8 cellular contexts compared by ENCODE assay signal in genomic region chr3:138594935-138595259, GRCh38. TPM values are rescaled to one million over a fixed set of nuclear protein-coding genes. Genes with fewer than 3 reads are reported as not detected.
DNase-seq lines count a peak whose midpoint lies in the region; ATAC-seq lines count a peak whose summit lies in the region.

No MANE protein-coding gene starts in this region.

- H3K4me2 ChIP-seq in mesenchymal stem cell (ENCODE audit: low read length, poor library complexity, severe bottlenecking) = no peak overlapping the region

- peak overlapping the region; percentile 24 for H4K8ac ChIP-seq in mesenchymal stem cell (ENCODE audit: low read length)

- no peaks in the 10 kb centered on the region for H3K9me3 Mint-ChIP-seq in stimulated activated naive CD8-positive, alpha-beta T cell treated with anti-CD3 and anti-CD28 coated beads, Interleukin-15, Interleukin-2, amounts not matched to agents 100 ng/mL and 50 ng/mL, for 24 hours
- H3K9me3 Mint-ChIP-seq in activated T-helper 2 cell treated with anti-CD3 and anti-CD28 coated beads, Interferon-gamma antibody, Interleukin-2, Interleukin-4, amounts not matched to agents 10 μg/mL and 5 μg/mL and 100 μg/mL, durations not matched to agents 14 hours and 24 hours and 36 hours = peaks cover 7% of the 10 kb centered on the region

- H3K27ac Mint-ChIP-seq in stimulated activated naive CD8-positive, alpha-beta T cell treated with anti-CD3 and anti-CD28 coated beads, Interleukin-15, Interleukin-2, amounts not matched to agents 100 ng/mL and 50 ng/mL, for 24 hours = no peak overlapping the region
- peak overlapping the region; percentile 99 for H3K27ac Mint-ChIP-seq in activated T-helper 2 cell treated with anti-CD3 and anti-CD28 coated beads, Interferon-gamma antibody, Interleukin-2, Interleukin-4, amounts not matched to agents 10 μg/mL and 5 μg/mL and 100 μg/mL, durations not matched to agents 14 hours and 24 hours and 36 hours

- no peak overlapping the region for H2BK12ac ChIP-seq in mesenchymal stem cell (ENCODE audit: low read length in 2 of 2)

- H3K18ac ChIP-seq in mesenchymal stem cell (ENCODE audit: low read depth in 1 of 2, low read length in 2 of 2) = peak overlapping the region in 1 of 2 experiments; percentile 34

- H3K4me1 Mint-ChIP-seq in stimulated activated naive CD8-positive, alpha-beta T cell treated with anti-CD3 and anti-CD28 coated beads, Interleukin-15, Interleukin-2, amounts not matched to agents 100 ng/mL and 50 ng/mL, for 24 hours (ENCODE audit: low read depth) = peaks cover 11% of the 10 kb centered on the region
- peaks cover 9% of the 10 kb centered on the region for H3K4me1 Mint-ChIP-seq in activated T-helper 2 cell treated with anti-CD3 and anti-CD28 coated beads, Interferon-gamma antibody, Interleukin-2, Interleukin-4, amounts not matched to agents 10 μg/mL and 5 μg/mL and 100 μg/mL, durations not matched to agents 14 hours and 24 hours and 36 hours (ENCODE audit: low read depth)

- no peak for DNase-seq in stimulated activated naive CD8-positive, alpha-beta T cell treated with anti-CD3 and anti-CD28 coated beads, Interleukin-15, Interleukin-2, amounts not matched to agents 100 U/mL and 50 U/mL, for 24 hours
- no peak for DNase-seq in activated T-helper 2 cell treated with anti-CD3 and anti-CD28 coated beads, Interferon-gamma antibody, Interleukin-2, Interleukin-4, amounts not matched to agents 10 μg/mL and 5 μg/mL and 100 μg/mL, durations not matched to agents 14 hours and 24 hours and 36 hours (ENCODE audit: low spot score)
- DNase-seq in mesenchymal stem cell = no peak
- no peak for DNase-seq in NCI-H187 treated with DMSO at 0.1 percent for 48 hours (lab: John Stamatoyannopoulos, UW)
- no peak for DNase-seq in glomerular visceral epithelial cell (ENCODE audit: extremely low spot score)
- DNase-seq in A172 (ENCODE audit: low spot score) = no peak
- DNase-seq in NCI-H69 (lab: John Stamatoyannopoulos, UW) = no peak

- H3K36me3 Mint-ChIP-seq in stimulated activated naive CD8-positive, alpha-beta T cell treated with anti-CD3 and anti-CD28 coated beads, Interleukin-15, Interleukin-2, amounts not matched to agents 100 ng/mL and 50 ng/mL, for 24 hours (ENCODE audit: low read depth) = no peaks in the 10 kb centered on the region
- H3K36me3 Mint-ChIP-seq in activated T-helper 2 cell treated with anti-CD3 and anti-CD28 coated beads, Interferon-gamma antibody, Interleukin-2, Interleukin-4, amounts not matched to agents 10 μg/mL and 5 μg/mL and 100 μg/mL, durations not matched to agents 14 hours and 24 hours and 36 hours (ENCODE audit: low read depth) = no peaks in the 10 kb centered on the region

- H2BK5ac ChIP-seq in mesenchymal stem cell (ENCODE audit: low read depth, low read length, poor library complexity, severe bottlenecking) = no peak overlapping the region

- H3K9me3 ChIP-seq in mesenchymal stem cell (ENCODE audit: control insufficient read depth, low read length) = no peaks in the 10 kb centered on the region

- peak overlapping the region; percentile 92 for H3K9ac ChIP-seq in mesenchymal stem cell (ENCODE audit: low read length)

- H4K91ac ChIP-seq in mesenchymal stem cell (ENCODE audit: low read length) = no peak overlapping the region

- H2AFZ ChIP-seq in mesenchymal stem cell (ENCODE audit: low read depth, low read length) = no peak overlapping the region

- peak overlapping the region; percentile 87 for H3K4me3 Mint-ChIP-seq in stimulated activated naive CD8-positive, alpha-beta T cell treated with anti-CD3 and anti-CD28 coated beads, Interleukin-15, Interleukin-2, amounts not matched to agents 100 ng/mL and 50 ng/mL, for 24 hours
- peak overlapping the region; percentile 90 for H3K4me3 Mint-ChIP-seq in activated T-helper 2 cell treated with anti-CD3 and anti-CD28 coated beads, Interferon-gamma antibody, Interleukin-2, Interleukin-4, amounts not matched to agents 10 μg/mL and 5 μg/mL and 100 μg/mL, durations not matched to agents 14 hours and 24 hours and 36 hours (ENCODE audit: low read depth)

- ATAC-seq in stimulated activated naive CD8-positive, alpha-beta T cell treated with anti-CD3 and anti-CD28 coated beads, Interleukin-15, Interleukin-2, amounts not matched to agents 100 U/mL and 50 U/mL, for 24 hours = no peak

- H3K27ac ChIP-seq in mesenchymal stem cell (ENCODE audit: low read length, poor library complexity, severe bottlenecking) = peak overlapping the region; percentile 15

- H3K27me3 ChIP-seq in mesenchymal stem cell (ENCODE audit: control insufficient read depth in 1 of 2, insufficient read depth in 1 of 2, low read length in 2 of 2) = no peaks in the 10 kb centered on the region

- H3K23ac ChIP-seq in mesenchymal stem cell (ENCODE audit: low read length in 2 of 2) = no peak overlapping the region

- no peaks in the 10 kb centered on the region for H3K27me3 Mint-ChIP-seq in stimulated activated naive CD8-positive, alpha-beta T cell treated with anti-CD3 and anti-CD28 coated beads, Interleukin-15, Interleukin-2, amounts not matched to agents 100 ng/mL and 50 ng/mL, for 24 hours
- no peaks in the 10 kb centered on the region for H3K27me3 Mint-ChIP-seq in activated T-helper 2 cell treated with anti-CD3 and anti-CD28 coated beads, Interferon-gamma antibody, Interleukin-2, Interleukin-4, amounts not matched to agents 10 μg/mL and 5 μg/mL and 100 μg/mL, durations not matched to agents 14 hours and 24 hours and 36 hours (ENCODE audit: low read depth)

- H2BK120ac ChIP-seq in mesenchymal stem cell (ENCODE audit: low read depth, low read length) = no peak overlapping the region

- no peak overlapping the region for H2BK15ac ChIP-seq in mesenchymal stem cell (ENCODE audit: low read depth, poor library complexity, severe bottlenecking)

- no peak overlapping the region for H3K4ac ChIP-seq in mesenchymal stem cell (ENCODE audit: low read depth in 1 of 2, low read length in 2 of 2)

- 65% methylated on average over 3 of the region's 3 CpGs for WGBS in mesenchymal stem cell

- intact Hi-C loops in activated T-helper 2 cell treated with anti-CD3 and anti-CD28 coated beads, Interferon-gamma antibody, Interleukin-2, Interleukin-4, amounts not matched to agents 10 μg/mL and 5 μg/mL and 100 μg/mL, durations not matched to agents 14 hours and 24 hours and 36 hours (cut with micrococcal nuclease) = loop anchor here (1.0 to 10.0 kb wide), 12 partner anchors 14 to 747 kb away; partner anchors contain the start of genes ARMC8, MRPS22, NME9 and PIK3CB

- H3K14ac ChIP-seq in mesenchymal stem cell (ENCODE audit: low read length in 2 of 2) = no peak overlapping the region

- peak overlapping the region in 1 of 2 experiments; percentile 92 for H3K4me3 ChIP-seq in mesenchymal stem cell (ENCODE audit: insufficient read depth in 1 of 2, low read depth in 1 of 2, low read length in 2 of 2)

- H3K36me3 ChIP-seq in mesenchymal stem cell (ENCODE audit: control insufficient read depth in 1 of 2, insufficient read depth in 2 of 2, low read depth in 1 of 2, low read length in 2 of 2) = peaks cover 0 to 6% of the 10 kb centered on the region in 2 experiments

- H2AK5ac ChIP-seq in mesenchymal stem cell (ENCODE audit: low read length, severe bottlenecking) = peak overlapping the region; percentile 81

- H3K4me1 ChIP-seq in mesenchymal stem cell (ENCODE audit: control insufficient read depth, insufficient read depth, low read depth, low read length) = peaks cover 5% of the 10 kb centered on the region

- peaks cover 10% of the 10 kb centered on the region for H3K79me1 ChIP-seq in mesenchymal stem cell (replicated peaks; ENCODE audit: low read length, poor library complexity, severe bottlenecking)

RNA-seq across cellular contexts. Expression of gene CEP70, which starts 0.8 kb away (rescaled TPM):
- total RNA-seq in activated T-helper 2 cell treated with anti-CD3 and anti-CD28 coated beads, Interferon-gamma antibody, Interleukin-2, Interleukin-4, amounts not matched to agents 10 μg/mL and 5 μg/mL and 100 μg/mL, durations not matched to agents 14 hours and 24 hours and 36 hours = 7.2 and 7.7 TPM in 2 replicates
- polyA plus RNA-seq in mesenchymal stem cell (2013, experiment 1 of 2) = 7.6 TPM
- 7.4 TPM for polyA plus RNA-seq in mesenchymal stem cell (2013, experiment 2 of 2)
- 27.0 and 30.0 TPM in 2 replicates for total RNA-seq in A172 (2014; rRNA removed; shearing (Covaris generic))

RNA-seq across cellular contexts. Expression of gene FAIM, which starts 13.7 kb away (rescaled TPM):
- total RNA-seq in activated T-helper 2 cell treated with anti-CD3 and anti-CD28 coated beads, Interferon-gamma antibody, Interleukin-2, Interleukin-4, amounts not matched to agents 10 μg/mL and 5 μg/mL and 100 μg/mL, durations not matched to agents 14 hours and 24 hours and 36 hours = 3.1 and 3.7 TPM in 2 replicates
- polyA plus RNA-seq in mesenchymal stem cell (2013, experiment 1 of 2) = 13.2 TPM
- polyA plus RNA-seq in mesenchymal stem cell (2013, experiment 2 of 2) = 13.2 TPM
- total RNA-seq in A172 (2014; rRNA removed; shearing (Covaris generic)) = 21.9 and 27.6 TPM in 2 replicates
